10 cellular contexts compared by ENCODE assay signal in the genomic region with DNA sequence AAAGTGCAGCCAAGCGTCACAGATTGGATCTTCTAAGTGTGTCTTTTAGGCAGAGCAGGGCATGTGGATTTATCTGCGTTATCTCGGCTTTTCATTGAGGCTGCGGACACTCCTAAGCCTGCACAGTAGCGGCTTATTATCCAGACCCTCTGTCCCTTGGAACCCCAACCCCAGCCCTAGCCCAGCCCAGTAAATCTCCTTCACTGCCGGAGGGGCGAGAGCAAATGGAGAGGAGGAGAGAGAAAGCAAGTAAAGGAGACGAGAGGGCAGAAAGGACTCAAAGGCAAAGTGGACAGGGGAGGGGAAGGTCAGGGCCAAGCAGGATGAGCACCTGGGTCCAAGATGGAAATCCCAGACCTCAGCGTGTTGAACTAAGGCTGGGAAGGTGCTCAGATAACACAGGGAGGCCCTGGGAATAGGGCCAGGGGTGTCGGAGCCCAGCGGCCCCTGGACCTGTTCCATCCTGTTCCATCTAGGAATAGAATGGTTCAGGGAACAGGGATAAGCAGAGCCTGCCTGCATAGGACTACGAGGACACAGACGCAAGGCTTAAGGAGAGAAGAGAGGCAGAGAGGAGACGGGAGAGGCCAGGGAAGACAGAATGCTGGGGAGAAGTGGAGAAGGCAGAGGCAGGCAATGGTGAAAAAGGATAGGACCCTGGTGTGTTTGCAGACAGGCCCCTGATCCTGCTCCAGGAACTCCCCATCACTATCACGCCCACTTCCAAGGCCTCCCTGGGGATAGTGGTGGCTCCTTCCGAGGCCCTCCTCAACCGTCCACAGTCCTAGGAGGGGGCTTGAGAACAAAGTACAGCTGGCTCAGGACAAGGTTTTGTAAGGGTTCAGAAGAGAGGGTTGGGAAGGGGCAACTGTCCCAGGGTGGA.
A peak's percentile ranks its signal among the peaks of the same experiment; 100 is the strongest.
DNase-seq lines count a peak whose midpoint lies in the region; ATAC-seq and TF ChIP-seq lines count a peak whose summit lies in the region.
"Had no signal": no experiment of that assay in that cellular context is flagged by ENCODE, and none has a peak within 500 bp of the region (broad histone marks: within the 10 kb centered on the region; RNA-seq: fewer than 3 reads in every experiment).

No MANE protein-coding gene starts in this region.

- H3K36me3 ChIP-seq in BLaER1 treated with 17β-estradiol and CSF1 and Interleukin-3, amounts not matched to agents 10 nM and 100 nM: no peaks in the 10 kb centered on the region
- H3K36me3 ChIP-seq in neural progenitor cell: no peaks in the 10 kb centered on the region

- H3K36me3 Mint-ChIP-seq in neural progenitor cell: no peaks in the 10 kb centered on the region

- H3K27ac ChIP-seq in BLaER1 treated with 17β-estradiol and CSF1 and Interleukin-3, amounts not matched to agents 10 nM and 100 nM: peak overlapping the region in 6 of 11 experiments; percentile 24 to 93 (median 52); a peak in 6 of 22 replicates
- no peak overlapping the region for H3K27ac ChIP-seq in dorsolateral prefrontal cortex
- no peak overlapping the region for H3K27ac ChIP-seq in neural progenitor cell

- H3K9me3 Mint-ChIP-seq in neural progenitor cell: peaks cover 4% of the 10 kb centered on the region
- H3K9me3 Mint-ChIP-seq: stimulated activated naive CD8-positive, alpha-beta T cell treated with anti-CD3 and anti-CD28 coated beads, Interleukin-15, Interleukin-2, amounts not matched to agents 100 ng/mL and 50 ng/mL, for 24 hours had no signal

- peak overlapping the region; percentile 88 for H2AFZ ChIP-seq in neural progenitor cell (replicated peaks)

- DNase-seq in dorsolateral prefrontal cortex: no peak
- DNase-seq in neural progenitor cell (ENCODE audit: low spot score): no peak
- DNase-seq in activated naive CD4-positive, alpha-beta T cell treated with Interleukin-2 at 50 U/mL for 16 hours: no peak
- no peak for DNase-seq in 8988T
- no peak for DNase-seq in activated CD4-positive, CD25-positive, alpha-beta regulatory T cell (lab: John Stamatoyannopoulos, UW)
- DNase-seq: GF-D8 had no signal

- peaks cover 0 to 29% (median 16%) of the 10 kb centered on the region in 11 experiments; a peak in 20 of 22 replicates for H3K27me3 ChIP-seq in BLaER1 treated with 17β-estradiol and CSF1 and Interleukin-3, amounts not matched to agents 10 nM and 100 nM
- H3K27me3 ChIP-seq in dorsolateral prefrontal cortex: peaks cover 0 to 63% (median 28%) of the 10 kb centered on the region in 45 donors
- peaks cover 28% of the 10 kb centered on the region for H3K27me3 ChIP-seq in neural progenitor cell

- H3K27me3 Mint-ChIP-seq in neural progenitor cell (ENCODE audit: insufficient read depth, low read depth): peaks cover 26% of the 10 kb centered on the region

- peaks cover 0 to 8% (median 6%) of the 10 kb centered on the region in 11 experiments; a peak in 8 of 22 replicates for H3K9me3 ChIP-seq in BLaER1 treated with 17β-estradiol and CSF1 and Interleukin-3, amounts not matched to agents 10 nM and 100 nM (replicated peaks in 1 of 11)
- H3K9me3 ChIP-seq in neural progenitor cell (ENCODE audit: low read depth): no peaks in the 10 kb centered on the region

- no peaks in the 10 kb centered on the region; a peak in 2 of 22 replicates for H4K20me1 ChIP-seq in BLaER1 treated with 17β-estradiol and CSF1 and Interleukin-3, amounts not matched to agents 10 nM and 100 nM
- peaks cover 5% of the 10 kb centered on the region for H4K20me1 ChIP-seq in neural progenitor cell (ENCODE audit: low read depth)

- H3K9ac ChIP-seq in BLaER1 treated with 17β-estradiol and CSF1 and Interleukin-3, amounts not matched to agents 10 nM and 100 nM: peak overlapping the region; percentile 27 to 79 (median 61); a peak in 19 of 22 replicates
- no peak overlapping the region for H3K9ac ChIP-seq in neural progenitor cell

- peak overlapping the region in 7 of 10 experiments; percentile 22 to 67 (median 55); a peak in 13 of 20 replicates for H3K4me3 ChIP-seq in BLaER1 treated with 17β-estradiol and CSF1 and Interleukin-3, amounts not matched to agents 10 nM and 100 nM
- H3K4me3 ChIP-seq in dorsolateral prefrontal cortex: peak overlapping the region in 33 of 59 donors; percentile 2 to 55 (median 38)
- H3K4me3 ChIP-seq in neural progenitor cell: peak overlapping the region; percentile 23

- H3K4me1 Mint-ChIP-seq in neural progenitor cell: peaks cover 20% of the 10 kb centered on the region

- no peak overlapping the region for H3K27ac Mint-ChIP-seq in neural progenitor cell
- H3K27ac Mint-ChIP-seq: stimulated activated naive CD8-positive, alpha-beta T cell treated with anti-CD3 and anti-CD28 coated beads, Interleukin-15, Interleukin-2, amounts not matched to agents 100 ng/mL and 50 ng/mL, for 24 hours had no signal

- no peaks in the 10 kb centered on the region for H3F3A ChIP-seq in neural progenitor cell (ENCODE audit: low read depth)

- no peaks in the 10 kb centered on the region for H3K79me2 ChIP-seq in neural progenitor cell (ENCODE audit: low read depth)

- ATAC-seq in HG02759 (IDR thresholded peaks at IDR 0.05; ENCODE audit: unreplicated experiment) (peak; percentile 10), HG03442 (IDR thresholded peaks at IDR 0.05; ENCODE audit: unreplicated experiment) (no peak)

- peak overlapping the region; percentile 77 to 98 (median 89) for H3K4me2 ChIP-seq in BLaER1 treated with 17β-estradiol and CSF1 and Interleukin-3, amounts not matched to agents 10 nM and 100 nM
- no peak overlapping the region for H3K4me2 ChIP-seq in neural progenitor cell

- intact Hi-C loops in dorsolateral prefrontal cortex (cut with DNase I): loop anchor here in 1 of 2 donors (1.0 to 5.0 kb wide), 2 partner anchors 269 to 396 kb away; no protein-coding TSS in a partner anchor

- no peak for TF ChIP-seq CTCF in dorsolateral prefrontal cortex (IDR thresholded peaks at IDR 0.05 in 54 of 56, conservative IDR thresholded peaks at IDR 0.05 in 2 of 56; ENCODE audit: low read depth in 1 of 56, partially characterized antibody in 56 of 56)
- TF ChIP-seq CTCF in neural progenitor cell (IDR thresholded peaks at IDR 0.05): no peak

- H3K4me1 ChIP-seq in BLaER1 treated with 17β-estradiol and CSF1 and Interleukin-3, amounts not matched to agents 10 nM and 100 nM: peaks cover 40 to 50% (median 47%) of the 10 kb centered on the region in 10 experiments
- peaks cover 5% of the 10 kb centered on the region for H3K4me1 ChIP-seq in neural progenitor cell

- peak overlapping the region; percentile 52 for H3K4me3 Mint-ChIP-seq in neural progenitor cell

Comparison
In these comparisons a context has a peak if more than half of its experiments do, and no peak if none do; other contexts are left out.
1. H3K27ac ChIP-seq: peak in BLaER1 treated with 17β-estradiol and CSF1 and Interleukin-3, amounts not matched to agents 10 nM and 100 nM (6 of 11); none in dorsolateral prefrontal cortex (0 of 59) and neural progenitor cell (single experiment).
2. Peak in every context shown above with its lines, with median percentiles within 50 percentile points of each other: H3K4me3 ChIP-seq.